ENCODE assay signal across 34 cellular contexts in genomic region chr14:61271552-61271951, GRCh38. TPM values are rescaled to one million over a fixed set of nuclear protein-coding genes. Genes with fewer than 3 reads are reported as not detected.
"Had no signal": no experiment of that assay in that cellular context is flagged by ENCODE, and none has a peak within 500 bp of the region (broad histone marks: within the 10 kb centered on the region; RNA-seq: fewer than 3 reads in every experiment).

No MANE protein-coding gene starts in this region.

- H3K27ac ChIP-seq: brain microvascular endothelial cell, VCaP had no signal

- H3K36me3 ChIP-seq: brain microvascular endothelial cell had no signal

- DNase-seq: activated B cell treated with CpG ODN at 0.5 μM for 24 hours; activated CD4-positive, alpha-beta memory T cell treated with anti-CD3 and anti-CD28 coated beads, Interleukin-2, amount 10 ng/mL, durations not matched to agents 7 days and 5 days; activated CD4-positive, alpha-beta T cell treated with anti-CD3 and anti-CD28 coated beads for 4 hours; activated CD4-positive, alpha-beta T cell treated with anti-CD3 and anti-CD28 coated beads, Interleukin-2, amount 50 U/mL, for 1 hour; activated CD4-positive, CD25-positive, alpha-beta regulatory T cell treated with anti-CD3 and anti-CD28 coated beads, Interleukin-2, amount 50 U/mL, for 72 hours; activated CD8-positive, alpha-beta memory T cell treated with anti-CD3 and anti-CD28 coated beads for 24 hours; activated CD8-positive, alpha-beta memory T cell treated with anti-CD3 and anti-CD28 coated beads, Interleukin-2, amount 10 ng/mL, durations not matched to agents 7 days and 5 days; activated CD8-positive, alpha-beta memory T cell treated with anti-CD3 and anti-CD28 coated beads, Interleukin-2, amount 50 U/mL, for 48 hours; activated effector memory CD4-positive, alpha-beta T cell treated with Interleukin-2 at 50 U/mL for 16 hours; activated naive CD4-positive, alpha-beta T cell treated with anti-CD3 and anti-CD28 coated beads, Interleukin-2, amount 10 ng/mL, durations not matched to agents 7 days and 5 days; activated naive CD8-positive, alpha-beta T cell treated with anti-CD3 and anti-CD28 coated beads for 36 hours; activated T-cell treated with anti-CD3 and anti-CD28 coated beads, Interleukin-2, amount 50 U/mL, for 48 hours; amniotic stem cell; aorta; brain microvascular endothelial cell; Karpas-422; KBM-7; NCI-H1105; NCI-H1417 treated with DMSO at 0.1 percent for 48 hours; NCI-H187 treated with DMSO at 0.1 percent for 48 hours; NCI-H2081; NCI-H345; NCI-H510A; NCI-H526 treated with DMSO at 0.1 percent for 48 hours; NCI-H774; SIG-M5; T-helper 1 cell; T-helper 2 cell; T-helper 9 cell had no signal

- ATAC-seq: activated CD8-positive, alpha-beta memory T cell treated with anti-CD3 and anti-CD28 coated beads, Interleukin-2, amount 10 ng/mL, durations not matched to agents 7 days and 5 days; Panc1; SK-N-SH treated with all-trans-retinoic acid at 6 μM for 48 hours had no signal

- H3K27me3 ChIP-seq: brain microvascular endothelial cell had no signal

RNA-seq across cellular contexts. Expression of gene TMEM30B, which starts 9.6 kb away (rescaled TPM):
- total RNA-seq: activated B cell treated with CpG ODN at 0.5 μM for 24 hours, RPMI7951, SK-MEL-5 had no signal
